In genomic region chr11:73376803-73377629, GRCh38 we compare ENCODE assay signal across 8 cellular contexts. TPM values are rescaled to one million over a fixed set of nuclear protein-coding genes. Genes with fewer than 3 reads are reported as not detected.
A peak's percentile ranks its signal among the peaks of the same experiment; 100 is the strongest.
DNase-seq lines count a peak whose midpoint lies in the region; ATAC-seq and TF ChIP-seq lines count a peak whose summit lies in the region.

No MANE protein-coding gene starts in this region.

- peaks cover 0 to 18% (median 16%) of the 10 kb centered on the region in 4 donors for H3K4me1 ChIP-seq in sigmoid colon

- DNase-seq in CD1c-positive myeloid dendritic cell (ENCODE audit: extremely low spot score) = peak; percentile 83
- DNase-seq in T-helper 2 cell = peak; percentile 31 to 89 (median 53)
- DNase-seq in anterior cingulate cortex (lab: John Stamatoyannopoulos, UW) = peak in 34 of 58 donors; percentile 16 to 82 (median 50)
- DNase-seq in hypothalamus (lab: John Stamatoyannopoulos, UW) = peak in 36 of 51 donors; percentile 30 to 81 (median 60)
- DNase-seq in sigmoid colon = peak; percentile 78

- intact Hi-C loops in sigmoid colon (cut with DNase I) = loop anchor here (1.0 to 2.0 kb wide), 2 partner anchors 70 to 222 kb away; partner anchors contain the start of gene FAM168A

- TF ChIP-seq RAD21 in Ishikawa (IDR thresholded peaks at IDR 0.05; ENCODE audit: low read depth) = no peak

- H3K27me3 ChIP-seq in sigmoid colon = no peaks in the 10 kb centered on the region

- peak overlapping the region; percentile 77 to 87 (median 84) for H3K27ac ChIP-seq in sigmoid colon

- WGBS in sigmoid colon, 2 donors = 5 to 6% methylated on average over 56 of the region's 56 CpGs

- TF ChIP-seq CTCF in sigmoid colon (IDR thresholded peaks at IDR 0.05) = no peak

- TF ChIP-seq POLR2A in sigmoid colon (IDR thresholded peaks at IDR 0.05) = no peak

- peak overlapping the region; percentile 31 to 68 (median 62) for H3K4me3 ChIP-seq in sigmoid colon

- no peaks in the 10 kb centered on the region for H3K36me3 ChIP-seq in sigmoid colon

- no peaks in the 10 kb centered on the region for H3K9me3 ChIP-seq in sigmoid colon

- ATAC-seq in GM19438 (IDR thresholded peaks at IDR 0.05; ENCODE audit: low read depth, unreplicated experiment) = peak; percentile 18
- ATAC-seq in HG03565 (IDR thresholded peaks at IDR 0.05; ENCODE audit: unreplicated experiment) = no peak

- TF ChIP-seq EP300 in Ishikawa (IDR thresholded peaks at IDR 0.05; ENCODE audit: borderline replicate concordance) = no peak
- TF ChIP-seq EP300 in sigmoid colon (IDR thresholded peaks at IDR 0.05) = no peak

TF ChIP-seq in Ishikawa, 13 proteins besides CTCF, POLR2A, EP300 and RAD21:
- TF ChIP-seq CREB1 (IDR thresholded peaks at IDR 0.05; ENCODE audit: low read depth) (no peak), TCF12 (IDR thresholded peaks at IDR 0.05; ENCODE audit: low read depth) (0 out of 2 replicates have a peak, but pooled peaks have one; percentile 0), TAF1 (IDR thresholded peaks at IDR 0.05; ENCODE audit: low read depth) (no peak), MAX (IDR thresholded peaks at IDR 0.05) (peak; percentile 48; the same call in 1 of the 2 replicates), EGR1 (IDR thresholded peaks at IDR 0.05) (no peak), TEAD4 (IDR thresholded peaks at IDR 0.05) (no peak), NFIC (IDR thresholded peaks at IDR 0.05) (0 out of 2 replicates have a peak, but pooled peaks have one; percentile 15), CEBPB (IDR thresholded peaks at IDR 0.05) (no peak), REST (IDR thresholded peaks at IDR 0.05; ENCODE audit: low read depth) (no peak)

RNA-seq across cellular contexts. Expression of gene RELT, which starts 0.8 kb away (rescaled TPM):
- total RNA-seq in sigmoid colon = 1 to 10 TPM in 2 of 4 donors, under 1 TPM in 2; 0.28 to 1.8 (median 0.95) TPM
- polyA plus RNA-seq in sigmoid colon = 1 to 10 TPM in 2 of 3 donors, under 1 TPM in 1; 0.92 to 9.3 (median 1.2) TPM
